ENCODE assay signal across 1 cellular context in genomic region chr3:196168808-196169391, GRCh38.
TF ChIP-seq lines count a peak whose summit lies in the region.

No MANE protein-coding gene starts in this region.

TF ChIP-seq in HepG2, 621 proteins besides CTCF, POLR2A, EP300 and RAD21 (continued from another document):
- TF ChIP-seq ZNF644 (CRISPR knock-in tag; IDR thresholded peaks at IDR 0.05; ENCODE audit: low read depth) (no peak), THYN1 (CRISPR knock-in tag; IDR thresholded peaks at IDR 0.05; ENCODE audit: borderline replicate concordance, low read depth) (no peak)
